ENCODE assay signal across 8 cellular contexts in genomic region chr5:172983542-172984243, GRCh38. TPM values are rescaled to one million over a fixed set of nuclear protein-coding genes. Genes with fewer than 3 reads are reported as not detected.
DNase-seq lines count a peak whose midpoint lies in the region; ATAC-seq and TF ChIP-seq lines count a peak whose summit lies in the region.

Gene ATP6V0E1 (plus strand): TSS chr5:172983771. CDS start chr5:172983861, 90 bp downstream.

- in situ Hi-C loops in endometrial microvascular endothelial cells (cut with HindIII; ENCODE audit: inconsistent ontology term, low pct_unique_long_range_greater_than_20kb, low sequenced_read_pairs): no loop called here

- peak; percentile 92 for ATAC-seq in GM21423 (IDR thresholded peaks at IDR 0.05; ENCODE audit: unreplicated experiment)

- peak within 1 kb of the TSS; percentile 72; the same call in 1 of the 2 replicates for H2AFZ ChIP-seq in OCI-LY1 (ENCODE audit: low read length)

- H3K27me3 ChIP-seq in HUES6 (ENCODE audit: control insufficient read depth, insufficient read depth, low read length) (no peaks in the 10 kb centered on the region), OCI-LY1 (ENCODE audit: insufficient read depth, low read length) (no peaks in the 10 kb centered on the region)

- peak; percentile 96 for DNase-seq in D341Med (ENCODE audit: low spot score)
- peak; percentile 96 for DNase-seq in activated CD8-positive, alpha-beta memory T cell treated with anti-CD3 and anti-CD28 coated beads, Interleukin-2, amount 50 U/mL, for 4 hours
- DNase-seq in stimulated activated CD8-positive, alpha-beta memory T cell treated with anti-CD3 and anti-CD28 coated beads, Interleukin-15, amount 100 ng/mL, for 4 hours (ENCODE audit: low read depth in 2 of 2): peak; percentile 84 to 87

- no peaks in the 10 kb centered on the region for H4K20me1 ChIP-seq in OCI-LY1 (ENCODE audit: insufficient read depth, low read length)

- peaks cover 38% of the 10 kb centered on the region for H3K79me2 ChIP-seq in OCI-LY1 (ENCODE audit: insufficient read depth, low read length)

- H3K4me1 ChIP-seq in HUES6 (ENCODE audit: control insufficient read depth, insufficient read depth, low read length) (no peaks in the 10 kb centered on the region), OCI-LY1 (ENCODE audit: insufficient read depth, low read length, severe bottlenecking) (peaks cover 16% of the 10 kb centered on the region), mesodermal cell (ENCODE audit: control insufficient read depth, insufficient read depth, low read length, poor library complexity, severe bottlenecking) (no peaks in the 10 kb centered on the region)

- peak within 1 kb of the TSS; percentile 69 for H3K4me2 ChIP-seq in OCI-LY1 (ENCODE audit: low read length)

- H3K27ac ChIP-seq in HUES6 (ENCODE audit: low read depth, low read length) (peak within 1 kb of the TSS; percentile 49), OCI-LY1 (ENCODE audit: low read depth, low read length, poor library complexity, severe bottlenecking) (peak within 1 kb of the TSS; percentile 69), mesodermal cell (ENCODE audit: low read depth, low read length, severe bottlenecking) (peak within 1 kb of the TSS; percentile 87)

- no peaks in the 10 kb centered on the region for H3K9me2 ChIP-seq in OCI-LY1 (ENCODE audit: low read depth, low read length)

- H3K9ac ChIP-seq in HUES6 (ENCODE audit: low read length) (peak within 1 kb of the TSS; percentile 89), OCI-LY1 (ENCODE audit: low read length) (peak within 1 kb of the TSS; percentile 93)

- H3F3A ChIP-seq in OCI-LY1 (ENCODE audit: insufficient read depth, low read length): no peaks in the 10 kb centered on the region

- peaks cover 8% of the 10 kb centered on the region for H3K36me3 ChIP-seq in HUES6 (ENCODE audit: control insufficient read depth, insufficient read depth, low read length)
- peaks cover 31% of the 10 kb centered on the region for H3K36me3 ChIP-seq in OCI-LY1 (ENCODE audit: insufficient read depth, low read length)
- peaks cover 26% of the 10 kb centered on the region for H3K36me3 ChIP-seq in mesodermal cell (ENCODE audit: control insufficient read depth, insufficient read depth, low read length)

- H3K4me3 ChIP-seq in HUES6 (ENCODE audit: low read depth, low read length): peak within 1 kb of the TSS; percentile 84
- peak within 1 kb of the TSS; percentile 97 for H3K4me3 ChIP-seq in OCI-LY1 (ENCODE audit: low read depth, low read length, poor library complexity, severe bottlenecking)
- H3K4me3 ChIP-seq in mesodermal cell (ENCODE audit: extremely low read depth, insufficient read depth, low read length, poor library complexity, severe bottlenecking): peak within 1 kb of the TSS; percentile 91

- WGBS in mesodermal cell (ENCODE audit: insufficient coverage in 2 of 2), 2 experiments: 0% methylated on average over 41 to 42 of the region's 49 CpGs

- no peaks in the 10 kb centered on the region for H3K9me3 ChIP-seq in HUES6 (ENCODE audit: control insufficient read depth, insufficient read depth, low read depth, low read length)
- no peaks in the 10 kb centered on the region for H3K9me3 ChIP-seq in OCI-LY1 (ENCODE audit: low read length)
- no peaks in the 10 kb centered on the region for H3K9me3 ChIP-seq in mesodermal cell (ENCODE audit: control insufficient read depth, low read length)

- no peak for TF ChIP-seq CTCF in OCI-LY1 (IDR thresholded peaks at IDR 0.05; ENCODE audit: low read length)

RNA-seq across cellular contexts. Expression of gene ATP6V0E1, which starts in this region (rescaled TPM):
- 214 TPM for total RNA-seq in endometrial microvascular endothelial cells (ENCODE audit: inconsistent ontology term)
- polyA plus RNA-seq in mesodermal cell (2013, experiment 1 of 2): 154 TPM
- 125 TPM for polyA plus RNA-seq in mesodermal cell (2013, experiment 2 of 2)

Comparison
In these comparisons a context has a peak if more than half of its experiments do, and no peak if none do; other contexts are left out.
1. Peak in every context shown above with its lines: DNase-seq, ATAC-seq, H3K4me3 ChIP-seq and H3K27ac ChIP-seq.